In genomic region chr2:110804915-110805314, GRCh38 we compare ENCODE assay signal across 9 cellular contexts.
DNase-seq lines count a peak whose midpoint lies in the region; ATAC-seq, FAIRE-seq and TF ChIP-seq lines count a peak whose summit lies in the region.
"Had no signal": no experiment of that assay in that cellular context is flagged by ENCODE, and none has a peak within 500 bp of the region (broad histone marks: within the 10 kb centered on the region; RNA-seq: fewer than 3 reads in every experiment).

No MANE protein-coding gene starts in this region.

- no peak for TF ChIP-seq POLR2A in GM12891 (IDR thresholded peaks at IDR 0.05; ENCODE audit: low read depth, low read length)
- TF ChIP-seq POLR2A in H54 (IDR thresholded peaks at IDR 0.05; ENCODE audit: low read depth, low read length), result no peak
- no peak for TF ChIP-seq POLR2A in body of pancreas (IDR thresholded peaks at IDR 0.05)

- no peaks in the 10 kb centered on the region for H3K9me3 Mint-ChIP-seq in activated CD8-positive, alpha-beta T cell treated with anti-CD3 and anti-CD28 coated beads, Interleukin-2, amount 10 ng/mL, durations not matched to agents 7 days and 5 days (ENCODE audit: insufficient read depth)

- H3K27me3 Mint-ChIP-seq in activated CD8-positive, alpha-beta T cell treated with anti-CD3 and anti-CD28 coated beads, Interleukin-2, amount 10 ng/mL, durations not matched to agents 7 days and 5 days (ENCODE audit: low read depth), result peaks cover 33% of the 10 kb centered on the region

- H3K4me1 Mint-ChIP-seq in activated CD8-positive, alpha-beta T cell treated with anti-CD3 and anti-CD28 coated beads, Interleukin-2, amount 10 ng/mL, durations not matched to agents 7 days and 5 days (ENCODE audit: low read depth), result peaks cover 13% of the 10 kb centered on the region

- H3K4me3 Mint-ChIP-seq in activated CD8-positive, alpha-beta T cell treated with anti-CD3 and anti-CD28 coated beads, Interleukin-2, amount 10 ng/mL, durations not matched to agents 7 days and 5 days, result no peak overlapping the region

- H3K27me3 ChIP-seq in body of pancreas, result peaks cover 0 to 7% of the 10 kb centered on the region in 2 donors

- CTCF ChIA-PET in activated CD8-positive, alpha-beta T cell treated with anti-CD3 and anti-CD28 coated beads, Interleukin-2, amount 10 ng/mL, durations not matched to agents 7 days and 5 days (lab: Charles Lee), result no interaction called here

- H3K9me3 ChIP-seq in body of pancreas, result peaks cover 0 to 6% (median 0%) of the 10 kb centered on the region in 3 donors

- POLR2A ChIA-PET in activated CD8-positive, alpha-beta T cell treated with anti-CD3 and anti-CD28 coated beads, Interleukin-2, amount 10 ng/mL, durations not matched to agents 7 days and 5 days (lab: Charles Lee), result no interaction called here

- no peak for TF ChIP-seq CTCF in body of pancreas (IDR thresholded peaks at IDR 0.05)

- ATAC-seq in HG03108 (IDR thresholded peaks at IDR 0.05; ENCODE audit: unreplicated experiment), result peak; percentile 63
- ATAC-seq in activated CD8-positive, alpha-beta T cell treated with anti-CD3 and anti-CD28 coated beads, Interleukin-2, amount 10 ng/mL, durations not matched to agents 7 days and 5 days, result peak; percentile 61
- no peak for ATAC-seq in body of pancreas

- H3K4me1 ChIP-seq in body of pancreas, result no peaks in the 10 kb centered on the region

- H3K36me3 Mint-ChIP-seq in activated CD8-positive, alpha-beta T cell treated with anti-CD3 and anti-CD28 coated beads, Interleukin-2, amount 10 ng/mL, durations not matched to agents 7 days and 5 days (ENCODE audit: low read depth), result no peaks in the 10 kb centered on the region

- intact Hi-C loops in body of pancreas (cut with DNase I), result no loop called here

- H3K36me3 ChIP-seq in body of pancreas (replicated peaks in 1 of 2; ENCODE audit: insufficient read depth in 1 of 2, low read depth in 2 of 2), result no peaks in the 10 kb centered on the region
- H3K36me3 ChIP-seq: esophagus muscularis mucosa had no signal

- WGBS in body of pancreas, 2 donors, result 58 to 80% methylated on average over 10 of the region's 10 CpGs

- H3K27ac Mint-ChIP-seq in activated CD8-positive, alpha-beta T cell treated with anti-CD3 and anti-CD28 coated beads, Interleukin-2, amount 10 ng/mL, durations not matched to agents 7 days and 5 days, result no peak overlapping the region

- no peak overlapping the region for H3K27ac ChIP-seq in body of pancreas
- H3K27ac ChIP-seq: esophagus muscularis mucosa had no signal

- no peak for DNase-seq in GM12891 (ENCODE audit: insufficient read length, low spot score)
- DNase-seq in activated CD8-positive, alpha-beta T cell treated with anti-CD3 and anti-CD28 coated beads, Interleukin-2, amount 10 ng/mL, durations not matched to agents 7 days and 5 days, result peak; percentile 46
- DNase-seq in stimulated activated CD4-positive, alpha-beta T cell treated with anti-CD3 and anti-CD28 coated beads, Interleukin-15, amount 100 ng/mL, for 1 hour (ENCODE audit: low read depth in 1 of 2, low spot score in 1 of 2), result peak; percentile 5 to 16
- DNase-seq in H54 (ENCODE audit: insufficient read length, low spot score), result no peak
- no peak for DNase-seq in iPS-NIHi11 (ENCODE audit: low spot score)
- no peak for DNase-seq in body of pancreas
- DNase-seq in amygdala (lab: John Stamatoyannopoulos, UW), result no peak

- H3K4me3 ChIP-seq in body of pancreas, result no peak overlapping the region
- H3K4me3 ChIP-seq: esophagus muscularis mucosa had no signal

- FAIRE-seq in GM12891 (lab: Jason Lieb, UNC) (peak; percentile 40), H54 (lab: Jason Lieb, UNC) (no peak)

TF ChIP-seq in GM12891, 5 proteins besides CTCF, POLR2A, EP300 and RAD21:
- TF ChIP-seq POLR2AphosphoS5 (IDR thresholded peaks at IDR 0.05; ENCODE audit: low read depth, low read length) (no peak), PAX5 (IDR thresholded peaks at IDR 0.05; ENCODE audit: insufficient read depth, low read length, severe bottlenecking) (no peak), POU2F2 (IDR thresholded peaks at IDR 0.05; ENCODE audit: low read depth, low read length) (0 out of 2 replicates have a peak, but pooled peaks have one; percentile 47), SPI1 (IDR thresholded peaks at IDR 0.05; ENCODE audit: low read depth, low read length) (no peak), TAF1 (IDR thresholded peaks at IDR 0.05; ENCODE audit: low read depth, low read length) (no peak)
TF ChIP-seq in GM12891: peak in this region for 1.

Comparison
In these comparisons a context has a peak if more than half of its experiments do, and no peak if none do; other contexts are left out.
1. DNase-seq: peak in activated CD8-positive, alpha-beta T cell treated with anti-CD3 and anti-CD28 coated beads, Interleukin-2, amount 10 ng/mL, durations not matched to agents 7 days and 5 days (single experiment) and stimulated activated CD4-positive, alpha-beta T cell treated with anti-CD3 and anti-CD28 coated beads, Interleukin-15, amount 100 ng/mL, for 1 hour (2 of 2); none in GM12891 (single experiment), H54 (single experiment), iPS-NIHi11 (single experiment), body of pancreas (0 of 4) and amygdala (0 of 56).